In the genomic region with DNA sequence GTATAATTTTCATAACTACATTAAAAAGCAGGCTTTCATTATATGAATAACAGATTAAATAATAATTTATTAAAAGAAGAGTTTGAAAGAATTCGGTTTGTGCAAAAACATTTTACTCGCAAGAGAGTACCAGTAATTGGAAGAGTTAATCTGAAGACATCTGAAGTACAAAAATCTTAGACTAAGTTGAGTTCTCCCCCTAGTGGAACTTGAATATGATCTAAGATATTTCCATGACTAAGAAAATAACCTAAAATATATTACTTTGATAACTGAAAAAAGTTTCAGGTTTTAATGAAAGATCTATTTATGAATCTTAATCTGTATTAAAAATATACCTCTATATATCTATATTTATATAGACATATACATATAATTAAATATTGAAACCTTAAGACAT, we compare ENCODE assay signal across 8 cellular contexts.
DNase-seq lines count a peak whose midpoint lies in the region; ATAC-seq, FAIRE-seq and TF ChIP-seq lines count a peak whose summit lies in the region.

No MANE protein-coding gene starts in this region.

- FAIRE-seq in A204.1 (lab: Jason Lieb, UNC): peak; percentile 99

- H3K9me3 Mint-ChIP-seq in endothelial cell (ENCODE audit: unreplicated experiment): no peaks in the 10 kb centered on the region
- H3K9me3 Mint-ChIP-seq in type B pancreatic cell: no peaks in the 10 kb centered on the region

- peaks cover 3% of the 10 kb centered on the region for H3K36me3 Mint-ChIP-seq in endothelial cell (ENCODE audit: low read depth, unreplicated experiment)
- H3K36me3 Mint-ChIP-seq in type B pancreatic cell: peaks cover 3% of the 10 kb centered on the region

- DNase-seq in NCI-H2171 (lab: John Stamatoyannopoulos, UW) (peak; percentile 22), endothelial cell (ENCODE audit: low spot score) (no peak), type B pancreatic cell (ENCODE audit: extremely low spot score, unreplicated experiment) (no peak), nucleus accumbens (lab: John Stamatoyannopoulos, UW) (no peak)
- DNase-seq in activated effector memory CD4-positive, alpha-beta T cell treated with Interleukin-2 at 50 U/mL for 16 hours: no peak

- no peaks in the 10 kb centered on the region for H3K27me3 Mint-ChIP-seq in endothelial cell (ENCODE audit: unreplicated experiment)
- H3K27me3 Mint-ChIP-seq in type B pancreatic cell: no peaks in the 10 kb centered on the region

- H3K4me1 Mint-ChIP-seq in endothelial cell (ENCODE audit: unreplicated experiment) (no peaks in the 10 kb centered on the region), type B pancreatic cell (ENCODE audit: unreplicated experiment) (no peaks in the 10 kb centered on the region)

- no peak overlapping the region for H3K4me3 Mint-ChIP-seq in endothelial cell (ENCODE audit: unreplicated experiment)
- no peak overlapping the region for H3K4me3 Mint-ChIP-seq in type B pancreatic cell

- ATAC-seq in GM18870 (IDR thresholded peaks at IDR 0.05; ENCODE audit: unreplicated experiment): no peak

- H3K27ac Mint-ChIP-seq in endothelial cell (ENCODE audit: unreplicated experiment): no peak overlapping the region
- H3K27ac Mint-ChIP-seq in type B pancreatic cell: no peak overlapping the region

- TF ChIP-seq CTCF in GM12873 (IDR thresholded peaks at IDR 0.05; ENCODE audit: insufficient read depth, low read depth, low read length, missing control alignments) (peak; percentile 27), endothelial cell (IDR thresholded peaks at IDR 0.05; ENCODE audit: unreplicated experiment) (peak; percentile 49), type B pancreatic cell (conservative IDR thresholded peaks at IDR 0.05) (peak; percentile 67)
